8 cellular contexts compared by ENCODE assay signal in the genomic region with DNA sequence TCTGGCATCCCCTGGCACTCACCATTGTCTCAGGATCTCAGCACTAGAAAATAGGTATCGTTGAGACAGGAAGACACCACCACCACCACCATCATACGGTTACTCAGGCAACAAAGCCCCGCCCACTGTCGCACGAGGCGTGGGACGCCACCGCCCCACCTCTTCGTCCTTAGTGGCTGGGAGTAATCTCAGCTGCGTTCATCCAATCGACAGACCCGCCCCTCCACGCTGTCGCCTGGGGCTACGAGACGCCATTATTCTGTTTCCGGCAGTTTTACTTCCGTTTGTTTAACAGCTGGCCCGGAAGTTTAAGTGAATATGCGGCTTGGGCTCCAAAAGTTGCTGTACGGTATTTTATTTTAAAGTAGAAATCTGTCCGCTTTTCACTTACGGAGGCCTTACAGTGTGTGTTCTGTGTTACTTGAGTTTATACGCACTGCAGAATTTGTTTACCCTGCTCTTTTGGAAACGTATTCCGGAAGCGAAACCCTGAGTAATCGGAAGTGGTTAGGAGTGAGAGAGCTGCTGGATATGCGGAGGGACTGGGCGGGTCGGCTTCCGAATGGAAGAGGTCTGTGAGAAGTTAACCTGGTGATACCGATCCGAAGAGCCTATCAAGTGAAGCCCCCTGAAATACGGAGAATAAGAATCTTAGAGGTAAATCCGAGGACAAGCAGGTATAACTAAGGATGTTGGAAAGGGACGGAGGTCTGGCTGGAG.
A peak's percentile ranks its signal among the peaks of the same experiment; 100 is the strongest.
DNase-seq lines count a peak whose midpoint lies in the region; ATAC-seq and FAIRE-seq lines count a peak whose summit lies in the region.

A gene with protein sequence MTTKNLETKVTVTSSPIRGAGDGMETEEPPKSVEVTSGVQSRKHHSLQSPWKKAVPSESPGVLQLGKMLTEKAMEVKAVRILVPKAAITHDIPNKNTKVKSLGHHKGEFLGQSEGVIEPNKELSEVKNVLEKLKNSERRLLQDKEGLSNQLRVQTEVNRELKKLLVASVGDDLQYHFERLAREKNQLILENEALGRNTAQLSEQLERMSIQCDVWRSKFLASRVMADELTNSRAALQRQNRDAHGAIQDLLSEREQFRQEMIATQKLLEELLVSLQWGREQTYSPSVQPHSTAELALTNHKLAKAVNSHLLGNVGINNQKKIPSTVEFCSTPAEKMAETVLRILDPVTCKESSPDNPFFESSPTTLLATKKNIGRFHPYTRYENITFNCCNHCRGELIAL (plus strand): TSS at position 510 of the 720 bp plus-strand sequence. CDS start 1,328 bp downstream, outside the sequence.
A gene with protein sequence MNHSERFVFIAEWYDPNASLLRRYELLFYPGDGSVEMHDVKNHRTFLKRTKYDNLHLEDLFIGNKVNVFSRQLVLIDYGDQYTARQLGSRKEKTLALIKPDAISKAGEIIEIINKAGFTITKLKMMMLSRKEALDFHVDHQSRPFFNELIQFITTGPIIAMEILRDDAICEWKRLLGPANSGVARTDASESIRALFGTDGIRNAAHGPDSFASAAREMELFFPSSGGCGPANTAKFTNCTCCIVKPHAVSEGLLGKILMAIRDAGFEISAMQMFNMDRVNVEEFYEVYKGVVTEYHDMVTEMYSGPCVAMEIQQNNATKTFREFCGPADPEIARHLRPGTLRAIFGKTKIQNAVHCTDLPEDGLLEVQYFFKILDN (minus strand): TSS at position 112 of the 720 bp plus-strand sequence. CDS start 87 bp downstream, at position 25.

- DNase-seq in AML-193 (lab: John Stamatoyannopoulos, UW) (peak; percentile 95 to 97), GM19238 (ENCODE audit: insufficient read length, low spot score) (peak; percentile 67), NCI-H510A treated with DMSO at 0.1 percent for 48 hours (lab: John Stamatoyannopoulos, UW) (peak; percentile 94), kidney tubule cell (ENCODE audit: low spot score) (peak; percentile 98)
- DNase-seq in activated CD4-positive, alpha-beta T cell treated with anti-CD3 and anti-CD28 coated beads for 24 hours (ENCODE audit: low read depth in 2 of 2): peak; percentile 96 to 97
- DNase-seq in stimulated activated CD4-positive, alpha-beta T cell treated with anti-CD3 and anti-CD28 coated beads, Interleukin-1b, Interleukin-23, amount 100 ng/mL, for 24 hours (ENCODE audit: low read depth in 4 of 4, low spot score in 1 of 4): peak; percentile 91 to 97 (median 94)

- FAIRE-seq in colon (lab: Jason Lieb, UNC): peak; percentile 84

- peak; percentile 97 for ATAC-seq in HG03439 (IDR thresholded peaks at IDR 0.05; ENCODE audit: unreplicated experiment)

Comparison
In these comparisons a context has a peak if more than half of its experiments do, and no peak if none do; other contexts are left out.
1. Peak in every context shown above with its lines: DNase-seq and ATAC-seq.